Comparison of ENCODE assay signal across 16 cellular contexts in the genomic region with DNA sequence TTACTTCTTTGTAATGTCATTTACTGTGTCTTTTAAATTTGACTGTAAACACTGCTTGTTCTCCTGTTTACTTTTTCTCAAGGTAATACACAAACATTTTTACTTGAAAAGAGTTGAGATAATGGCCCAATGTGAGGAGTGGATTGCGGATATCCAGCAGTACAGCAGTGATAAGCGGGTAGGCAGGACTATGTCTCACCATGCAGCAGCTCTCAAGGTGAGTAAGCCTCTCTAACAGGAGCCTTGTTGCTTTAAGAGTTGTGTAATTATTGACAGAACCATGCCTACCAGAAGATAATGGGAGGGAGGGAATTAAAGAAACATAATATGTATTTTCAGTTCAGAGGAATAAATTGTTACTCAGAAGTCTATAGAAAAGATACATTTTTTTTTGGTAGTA.
"Had no signal": no experiment of that assay in that cellular context is flagged by ENCODE, and none has a peak within 500 bp of the region (broad histone marks: within the 10 kb centered on the region; RNA-seq: fewer than 3 reads in every experiment).

No MANE protein-coding gene starts in this region.

- H3K9me3 Mint-ChIP-seq: activated CD4-positive, alpha-beta T cell treated with anti-CD3 and anti-CD28 coated beads, Interleukin-2, amount 10 ng/mL, durations not matched to agents 7 days and 5 days; activated naive CD4-positive, alpha-beta T cell treated with anti-CD3 and anti-CD28 coated beads, Interleukin-2, amount 50 U/mL, for 72 hours; naive thymus-derived CD4-positive, alpha-beta T cell; stimulated activated naive CD8-positive, alpha-beta T cell treated with anti-CD3 and anti-CD28 coated beads, Interleukin-15, Interleukin-2, amounts not matched to agents 100 ng/mL and 50 ng/mL, for 24 hours had no signal

- ATAC-seq: activated naive CD4-positive, alpha-beta T cell treated with anti-CD3 and anti-CD28 coated beads, Interleukin-2, amount 50 U/mL, for 72 hours; esophagus mucosa; left ventricle myocardium superior; naive thymus-derived CD4-positive, alpha-beta T cell; T-helper 17 cell had no signal

- H3K27me3 Mint-ChIP-seq: activated CD4-positive, alpha-beta T cell treated with anti-CD3 and anti-CD28 coated beads, Interleukin-2, amount 10 ng/mL, durations not matched to agents 7 days and 5 days; naive thymus-derived CD4-positive, alpha-beta T cell; progenitor cell of endocrine pancreas; stimulated activated naive CD8-positive, alpha-beta T cell treated with anti-CD3 and anti-CD28 coated beads, Interleukin-15, Interleukin-2, amounts not matched to agents 100 ng/mL and 50 ng/mL, for 24 hours; T-helper 17 cell had no signal

- H3K27ac ChIP-seq: neutrophil, thoracic aorta had no signal

- H3K27me3 ChIP-seq: neutrophil had no signal

- H3K4me3 Mint-ChIP-seq: activated CD4-positive, alpha-beta T cell treated with anti-CD3 and anti-CD28 coated beads, Interleukin-2, amount 10 ng/mL, durations not matched to agents 7 days and 5 days; naive thymus-derived CD4-positive, alpha-beta T cell; stimulated activated naive CD8-positive, alpha-beta T cell treated with anti-CD3 and anti-CD28 coated beads, Interleukin-15, Interleukin-2, amounts not matched to agents 100 ng/mL and 50 ng/mL, for 24 hours; T-helper 17 cell had no signal

- H3K27ac Mint-ChIP-seq: activated CD4-positive, alpha-beta T cell treated with anti-CD3 and anti-CD28 coated beads, Interleukin-2, amount 10 ng/mL, durations not matched to agents 7 days and 5 days had no signal

- DNase-seq: activated CD4-positive, alpha-beta T cell treated with anti-CD3 and anti-CD28 coated beads, Interleukin-2, amount 10 ng/mL, durations not matched to agents 7 days and 5 days; activated CD4-positive, CD25-positive, alpha-beta regulatory T cell; activated effector memory CD4-positive, alpha-beta T cell treated with Interleukin-2 at 50 U/mL for 16 hours; dermis blood vessel endothelial cell; glutamatergic neuron; left ventricle myocardium superior; naive thymus-derived CD4-positive, alpha-beta T cell; stimulated activated CD4-positive, alpha-beta T cell treated with anti-CD3 and anti-CD28 coated beads, Interleukin-4, amount 100 ng/mL, for 1 hour; stimulated activated CD8-positive, alpha-beta memory T cell treated with anti-CD3 and anti-CD28 coated beads, Interleukin-4, amount 100 ng/mL, for 48 hours; T-helper 17 cell had no signal

- H3K4me1 Mint-ChIP-seq: activated CD4-positive, alpha-beta T cell treated with anti-CD3 and anti-CD28 coated beads, Interleukin-2, amount 10 ng/mL, durations not matched to agents 7 days and 5 days had no signal

- H3K4me3 ChIP-seq: thoracic aorta had no signal

- H3K9me3 ChIP-seq: neutrophil, thoracic aorta had no signal
